1 cellular context compared by ENCODE assay signal in the genomic region with DNA sequence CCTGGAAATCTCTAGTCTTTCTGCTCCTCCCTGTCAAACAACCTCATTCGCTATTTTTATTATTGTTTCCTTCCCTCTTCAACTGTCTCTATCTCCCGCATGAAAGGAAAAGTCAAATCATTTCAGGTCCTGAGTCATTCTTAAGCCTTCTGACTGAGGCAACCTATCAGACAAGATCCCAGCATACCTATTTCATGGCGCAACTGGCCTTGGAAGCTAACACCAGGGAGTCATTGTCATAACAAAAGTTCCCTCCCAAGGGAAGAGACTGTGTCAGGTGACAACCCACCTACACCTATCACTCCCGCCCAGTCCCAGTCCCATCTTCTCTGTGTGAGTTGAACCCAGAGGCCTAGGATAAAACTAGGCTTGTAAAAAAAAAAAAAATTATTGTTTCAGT.
TF ChIP-seq lines count a peak whose summit lies in the region.

No MANE protein-coding gene starts in this region.

TF ChIP-seq in HCT116, 20 proteins besides CTCF, POLR2A, EP300 and RAD21:
- no peak for TF ChIP-seq JUND (IDR thresholded peaks at IDR 0.05)
- TF ChIP-seq ZFX (IDR thresholded peaks at IDR 0.05) = no peak
- no peak for TF ChIP-seq CEBPB (IDR thresholded peaks at IDR 0.05; ENCODE audit: low read depth)
- no peak for TF ChIP-seq EGR1 (IDR thresholded peaks at IDR 0.05; ENCODE audit: low read depth)
- no peak for TF ChIP-seq FOSL1 (IDR thresholded peaks at IDR 0.05; ENCODE audit: low read depth)
